In the genomic region with DNA sequence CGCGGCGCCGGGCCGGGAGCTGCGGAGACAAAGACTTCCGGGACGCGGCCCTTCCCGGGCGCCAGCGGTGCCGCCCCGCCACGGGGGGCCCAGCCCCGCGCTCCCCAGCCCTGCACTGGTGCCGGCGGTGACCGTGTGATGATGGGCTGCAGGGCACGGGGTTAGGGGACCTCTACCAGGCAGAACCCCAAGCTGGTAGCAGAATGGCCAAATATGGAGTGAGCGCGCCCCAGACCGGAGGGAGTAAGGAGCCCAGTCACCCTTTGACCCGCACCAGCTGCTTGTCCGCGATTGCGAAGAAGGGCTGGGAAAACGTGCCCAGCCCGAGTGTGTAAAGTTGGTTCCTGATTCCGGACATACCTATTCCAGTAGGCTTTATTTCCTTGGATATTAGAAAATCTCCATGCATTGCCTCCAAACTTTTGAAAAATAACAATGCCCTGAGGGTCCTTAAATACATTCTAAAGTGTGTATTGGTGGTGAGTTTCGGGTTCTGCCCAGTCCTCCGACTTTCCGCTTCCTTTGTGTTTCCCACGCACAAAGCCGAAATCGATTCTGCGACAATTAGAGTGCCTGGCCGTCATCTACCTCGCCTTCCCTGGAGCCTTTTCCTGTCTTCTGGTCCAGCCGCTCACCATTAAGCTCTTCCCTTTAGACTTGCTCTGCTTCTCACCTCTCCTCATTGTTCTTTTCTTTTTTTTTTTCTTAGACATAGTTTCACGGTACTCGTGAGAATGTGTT, we compare ENCODE assay signal across 8 cellular contexts. TPM values are rescaled to one million over a fixed set of nuclear protein-coding genes. Genes with fewer than 3 reads are reported as not detected.
A peak's percentile ranks its signal among the peaks of the same experiment; 100 is the strongest.
DNase-seq lines count a peak whose midpoint lies in the region; ATAC-seq lines count a peak whose summit lies in the region.

No MANE protein-coding gene starts in this region.

- peaks cover 13% of the 10 kb centered on the region for H3K36me3 Mint-ChIP-seq in activated T-helper 1 cell treated with anti-CD3 and anti-CD28 coated beads, Interleukin-12 subunit alpha, Interleukin-12 subunit beta, Interleukin-2, Interleukin-4 antibody, amounts not matched to agents 30 ng/mL and 10 ng/mL and 1 ng/mL, durations not matched to agents 14 hours and 24 hours and 36 hours (ENCODE audit: low read depth)

- intact Hi-C loops in activated T-helper 1 cell treated with anti-CD3 and anti-CD28 coated beads, Interleukin-12 subunit alpha, Interleukin-12 subunit beta, Interleukin-2, Interleukin-4 antibody, amounts not matched to agents 30 ng/mL and 10 ng/mL and 1 ng/mL, durations not matched to agents 14 hours and 24 hours and 36 hours (cut with micrococcal nuclease), result loop anchor here (1.0 to 5.0 kb wide), 9 partner anchors 71 to 345 kb away; a partner anchor contains a TSS
- intact Hi-C loops in Right ventricle myocardium inferior (cut with DNase I), result loop anchor here (5.0 to 10.0 kb wide), 2 partner anchors 42 to 85 kb away; a partner anchor contains a TSS

- no peak overlapping the region for H3K27ac Mint-ChIP-seq in activated T-helper 1 cell treated with anti-CD3 and anti-CD28 coated beads, Interleukin-12 subunit alpha, Interleukin-12 subunit beta, Interleukin-2, Interleukin-4 antibody, amounts not matched to agents 30 ng/mL and 10 ng/mL and 1 ng/mL, durations not matched to agents 14 hours and 24 hours and 36 hours

- ATAC-seq in GM18520 (IDR thresholded peaks at IDR 0.05; ENCODE audit: unreplicated experiment), result peak; percentile 21
- peak; percentile 23 for ATAC-seq in HG02973 (IDR thresholded peaks at IDR 0.05; ENCODE audit: unreplicated experiment)
- ATAC-seq in Right ventricle myocardium inferior, result peak; percentile 70

- DNase-seq in AG20443 (ENCODE audit: low spot score) (peak; percentile 78), NCI-H2196 (lab: John Stamatoyannopoulos, UW; ENCODE audit: unreplicated experiment) (peak; percentile 37), Right ventricle myocardium inferior (ENCODE audit: missing footprints) (peak; percentile 82), pons (ENCODE audit: low spot score) (peak; percentile 19), D341Med (ENCODE audit: low spot score) (no peak)
- DNase-seq in activated T-helper 1 cell treated with anti-CD3 and anti-CD28 coated beads, Interleukin-12 subunit alpha, Interleukin-12 subunit beta, Interleukin-2, Interleukin-4 antibody, amounts not matched to agents 30 ng/mL and 10 ng/mL and 1 ng/mL, durations not matched to agents 14 hours and 24 hours and 36 hours (ENCODE audit: low spot score), result peak; percentile 22

- no peak overlapping the region for H3K4me3 Mint-ChIP-seq in activated T-helper 1 cell treated with anti-CD3 and anti-CD28 coated beads, Interleukin-12 subunit alpha, Interleukin-12 subunit beta, Interleukin-2, Interleukin-4 antibody, amounts not matched to agents 30 ng/mL and 10 ng/mL and 1 ng/mL, durations not matched to agents 14 hours and 24 hours and 36 hours

- peaks cover 33% of the 10 kb centered on the region for H3K4me1 Mint-ChIP-seq in activated T-helper 1 cell treated with anti-CD3 and anti-CD28 coated beads, Interleukin-12 subunit alpha, Interleukin-12 subunit beta, Interleukin-2, Interleukin-4 antibody, amounts not matched to agents 30 ng/mL and 10 ng/mL and 1 ng/mL, durations not matched to agents 14 hours and 24 hours and 36 hours (ENCODE audit: low read depth)

- no peaks in the 10 kb centered on the region for H3K27me3 Mint-ChIP-seq in activated T-helper 1 cell treated with anti-CD3 and anti-CD28 coated beads, Interleukin-12 subunit alpha, Interleukin-12 subunit beta, Interleukin-2, Interleukin-4 antibody, amounts not matched to agents 30 ng/mL and 10 ng/mL and 1 ng/mL, durations not matched to agents 14 hours and 24 hours and 36 hours (ENCODE audit: insufficient read depth)

- H3K9me3 Mint-ChIP-seq in activated T-helper 1 cell treated with anti-CD3 and anti-CD28 coated beads, Interleukin-12 subunit alpha, Interleukin-12 subunit beta, Interleukin-2, Interleukin-4 antibody, amounts not matched to agents 30 ng/mL and 10 ng/mL and 1 ng/mL, durations not matched to agents 14 hours and 24 hours and 36 hours, result no peaks in the 10 kb centered on the region

RNA-seq across cellular contexts. Expression of a gene that starts 1.1 kb away (rescaled TPM):
- total RNA-seq in activated T-helper 1 cell treated with anti-CD3 and anti-CD28 coated beads, Interleukin-12 subunit alpha, Interleukin-12 subunit beta, Interleukin-2, Interleukin-4 antibody, amounts not matched to agents 30 ng/mL and 10 ng/mL and 1 ng/mL, durations not matched to agents 14 hours and 24 hours and 36 hours, result 129 and 135 TPM in 2 replicates
- total RNA-seq in Right ventricle myocardium inferior, result 7.9 TPM

RNA-seq across cellular contexts. Expression of a gene that starts 41.6 kb away (rescaled TPM):
- 69.6 and 74.6 TPM in 2 replicates for total RNA-seq in activated T-helper 1 cell treated with anti-CD3 and anti-CD28 coated beads, Interleukin-12 subunit alpha, Interleukin-12 subunit beta, Interleukin-2, Interleukin-4 antibody, amounts not matched to agents 30 ng/mL and 10 ng/mL and 1 ng/mL, durations not matched to agents 14 hours and 24 hours and 36 hours
- total RNA-seq in Right ventricle myocardium inferior, result 31.1 TPM

Comparison
In these comparisons a context has a peak if more than half of its experiments do, and no peak if none do; other contexts are left out.
1. RNA of a gene that starts 1.1 kb away (total RNA-seq): 129 to 135 TPM in activated T-helper 1 cell treated with anti-CD3 and anti-CD28 coated beads, Interleukin-12 subunit alpha, Interleukin-12 subunit beta, Interleukin-2, Interleukin-4 antibody, amounts not matched to agents 30 ng/mL and 10 ng/mL and 1 ng/mL, durations not matched to agents 14 hours and 24 hours and 36 hours; 7.9 TPM in Right ventricle myocardium inferior (single experiment); every median in the first group is over 10 times any median in the second.
2. Peak in every context shown above with its lines, with median percentiles within 50 percentile points of each other: ATAC-seq.